1 cellular context compared by ENCODE assay signal in the genomic region with DNA sequence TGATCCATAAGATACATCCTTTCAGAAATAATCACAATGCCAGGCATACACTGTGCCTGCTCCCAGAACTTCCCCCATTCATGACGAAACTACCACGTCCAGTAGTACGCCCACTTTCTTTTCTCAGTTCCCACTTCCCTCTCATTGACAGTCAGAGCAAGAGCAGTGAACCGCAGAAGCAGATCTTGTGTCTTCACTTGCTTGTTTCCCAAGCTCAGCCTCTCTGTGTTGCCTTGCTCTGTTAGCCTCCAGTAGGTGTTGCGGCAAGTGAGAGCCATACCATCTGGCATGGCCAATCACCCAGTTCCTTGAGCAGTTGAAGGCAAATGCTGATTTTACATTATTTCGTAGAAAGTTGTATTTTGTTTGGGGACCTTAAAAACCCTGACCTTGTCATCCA.
TF ChIP-seq lines count a peak whose summit lies in the region.

No MANE protein-coding gene starts in this region.

TF ChIP-seq in SK-N-SH, 30 proteins besides CTCF, POLR2A, EP300 and RAD21 (continued from another document):
- TF ChIP-seq FOXM1 (IDR thresholded peaks at IDR 0.05; ENCODE audit: low read depth), result no peak
- TF ChIP-seq, protein P1, sequence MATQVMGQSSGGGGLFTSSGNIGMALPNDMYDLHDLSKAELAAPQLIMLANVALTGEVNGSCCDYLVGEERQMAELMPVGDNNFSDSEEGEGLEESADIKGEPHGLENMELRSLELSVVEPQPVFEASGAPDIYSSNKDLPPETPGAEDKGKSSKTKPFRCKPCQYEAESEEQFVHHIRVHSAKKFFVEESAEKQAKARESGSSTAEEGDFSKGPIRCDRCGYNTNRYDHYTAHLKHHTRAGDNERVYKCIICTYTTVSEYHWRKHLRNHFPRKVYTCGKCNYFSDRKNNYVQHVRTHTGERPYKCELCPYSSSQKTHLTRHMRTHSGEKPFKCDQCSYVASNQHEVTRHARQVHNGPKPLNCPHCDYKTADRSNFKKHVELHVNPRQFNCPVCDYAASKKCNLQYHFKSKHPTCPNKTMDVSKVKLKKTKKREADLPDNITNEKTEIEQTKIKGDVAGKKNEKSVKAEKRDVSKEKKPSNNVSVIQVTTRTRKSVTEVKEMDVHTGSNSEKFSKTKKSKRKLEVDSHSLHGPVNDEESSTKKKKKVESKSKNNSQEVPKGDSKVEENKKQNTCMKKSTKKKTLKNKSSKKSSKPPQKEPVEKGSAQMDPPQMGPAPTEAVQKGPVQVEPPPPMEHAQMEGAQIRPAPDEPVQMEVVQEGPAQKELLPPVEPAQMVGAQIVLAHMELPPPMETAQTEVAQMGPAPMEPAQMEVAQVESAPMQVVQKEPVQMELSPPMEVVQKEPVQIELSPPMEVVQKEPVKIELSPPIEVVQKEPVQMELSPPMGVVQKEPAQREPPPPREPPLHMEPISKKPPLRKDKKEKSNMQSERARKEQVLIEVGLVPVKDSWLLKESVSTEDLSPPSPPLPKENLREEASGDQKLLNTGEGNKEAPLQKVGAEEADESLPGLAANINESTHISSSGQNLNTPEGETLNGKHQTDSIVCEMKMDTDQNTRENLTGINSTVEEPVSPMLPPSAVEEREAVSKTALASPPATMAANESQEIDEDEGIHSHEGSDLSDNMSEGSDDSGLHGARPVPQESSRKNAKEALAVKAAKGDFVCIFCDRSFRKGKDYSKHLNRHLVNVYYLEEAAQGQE (IDR thresholded peaks at IDR 0.05; ENCODE audit: low read depth, low read length), result no peak
- no peak for TF ChIP-seq MEF2A (IDR thresholded peaks at IDR 0.05; ENCODE audit: borderline replicate concordance, low read depth)
- no peak for TF ChIP-seq CHD2 (IDR thresholded peaks at IDR 0.05; ENCODE audit: low read length, partially characterized antibody)
- no peak for TF ChIP-seq RFX5 (IDR thresholded peaks at IDR 0.05; ENCODE audit: low read length)
- TF ChIP-seq GABPA (IDR thresholded peaks at IDR 0.05; ENCODE audit: low read depth), result no peak
- no peak for TF ChIP-seq POLR2AphosphoS5 (IDR thresholded peaks at IDR 0.05; ENCODE audit: low read depth, low read length)
- TF ChIP-seq, protein P2, sequence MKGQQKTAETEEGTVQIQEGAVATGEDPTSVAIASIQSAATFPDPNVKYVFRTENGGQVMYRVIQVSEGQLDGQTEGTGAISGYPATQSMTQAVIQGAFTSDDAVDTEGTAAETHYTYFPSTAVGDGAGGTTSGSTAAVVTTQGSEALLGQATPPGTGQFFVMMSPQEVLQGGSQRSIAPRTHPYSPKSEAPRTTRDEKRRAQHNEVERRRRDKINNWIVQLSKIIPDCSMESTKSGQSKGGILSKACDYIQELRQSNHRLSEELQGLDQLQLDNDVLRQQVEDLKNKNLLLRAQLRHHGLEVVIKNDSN (IDR thresholded peaks at IDR 0.05; ENCODE audit: borderline replicate concordance, low read depth), result no peak
- TF ChIP-seq RCOR1 (IDR thresholded peaks at IDR 0.05; ENCODE audit: low read length), result no peak
- TF ChIP-seq TEAD4 (IDR thresholded peaks at IDR 0.05; ENCODE audit: borderline replicate concordance, insufficient read depth), result no peak
- TF ChIP-seq ELF1 (IDR thresholded peaks at IDR 0.05), result no peak
- no peak for TF ChIP-seq PBX3 (IDR thresholded peaks at IDR 0.05)
- TF ChIP-seq FOXJ3 (CRISPR knock-in tag; IDR thresholded peaks at IDR 0.05), result no peak
